ENCODE assay signal across 1 cellular context in genomic region chr2:72008608-72009007, GRCh38.
TF ChIP-seq lines count a peak whose summit lies in the region.

No MANE protein-coding gene starts in this region.

TF ChIP-seq in GM23338, 12 proteins besides CTCF, POLR2A, EP300 and RAD21 (continued from another document):
- TF ChIP-seq JUNB (IDR thresholded peaks at IDR 0.05; ENCODE audit: unreplicated experiment), result no peak
- no peak for TF ChIP-seq NANOG (IDR thresholded peaks at IDR 0.05; ENCODE audit: borderline replicate concordance)
- no peak for TF ChIP-seq REST (IDR thresholded peaks at IDR 0.05; ENCODE audit: unreplicated experiment)
- TF ChIP-seq ZNF462 (CRISPR knock-in tag; IDR thresholded peaks at IDR 0.05), result no peak
- no peak for TF ChIP-seq EZH2 (IDR thresholded peaks at IDR 0.05; ENCODE audit: low read depth, unreplicated experiment)
